9 cellular contexts compared by ENCODE assay signal in the genomic region with DNA sequence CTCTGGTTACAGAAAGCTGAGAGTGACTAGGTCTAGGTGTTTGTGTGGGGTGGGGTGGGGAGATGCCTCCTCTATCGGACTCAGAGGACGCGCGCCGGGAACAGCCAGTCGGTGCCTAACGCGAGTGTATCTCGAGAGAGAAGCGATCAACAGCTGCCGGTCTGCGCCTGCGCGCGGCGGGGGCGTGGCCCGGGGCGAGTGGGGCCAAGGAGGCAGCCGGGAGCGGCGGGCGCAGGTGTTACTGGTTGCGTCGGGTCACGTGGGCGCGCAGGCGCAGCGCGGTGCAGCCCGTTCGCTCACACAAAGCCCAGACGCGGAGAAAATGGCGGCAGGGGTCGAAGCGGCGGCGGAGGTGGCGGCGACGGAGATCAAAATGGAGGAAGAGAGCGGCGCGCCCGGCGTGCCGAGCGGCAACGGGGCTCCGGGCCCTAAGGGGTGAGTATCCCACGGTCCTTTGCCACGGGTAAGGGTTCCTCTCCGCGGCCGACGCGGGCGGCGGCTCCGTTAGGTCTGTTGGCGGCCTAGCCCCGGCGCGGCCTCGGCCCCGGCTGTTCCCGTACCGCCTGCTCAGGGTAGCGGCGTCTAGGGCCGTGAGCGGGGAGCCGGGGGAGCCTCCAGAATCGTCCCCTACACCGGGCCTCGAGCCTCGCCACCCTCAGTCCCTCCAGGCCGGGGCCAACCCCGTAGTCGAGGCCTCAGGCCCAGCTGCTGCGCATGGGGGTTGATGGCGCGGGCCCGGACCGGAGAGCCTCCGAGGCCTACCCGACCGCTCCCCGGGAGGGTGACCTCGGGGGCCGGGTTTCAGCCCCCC.
DNase-seq lines count a peak whose midpoint lies in the region; ATAC-seq, FAIRE-seq and TF ChIP-seq lines count a peak whose summit lies in the region.
"Had no signal": no experiment of that assay in that cellular context is flagged by ENCODE, and none has a peak within 500 bp of the region (broad histone marks: within the 10 kb centered on the region; RNA-seq: fewer than 3 reads in every experiment).

A gene with protein sequence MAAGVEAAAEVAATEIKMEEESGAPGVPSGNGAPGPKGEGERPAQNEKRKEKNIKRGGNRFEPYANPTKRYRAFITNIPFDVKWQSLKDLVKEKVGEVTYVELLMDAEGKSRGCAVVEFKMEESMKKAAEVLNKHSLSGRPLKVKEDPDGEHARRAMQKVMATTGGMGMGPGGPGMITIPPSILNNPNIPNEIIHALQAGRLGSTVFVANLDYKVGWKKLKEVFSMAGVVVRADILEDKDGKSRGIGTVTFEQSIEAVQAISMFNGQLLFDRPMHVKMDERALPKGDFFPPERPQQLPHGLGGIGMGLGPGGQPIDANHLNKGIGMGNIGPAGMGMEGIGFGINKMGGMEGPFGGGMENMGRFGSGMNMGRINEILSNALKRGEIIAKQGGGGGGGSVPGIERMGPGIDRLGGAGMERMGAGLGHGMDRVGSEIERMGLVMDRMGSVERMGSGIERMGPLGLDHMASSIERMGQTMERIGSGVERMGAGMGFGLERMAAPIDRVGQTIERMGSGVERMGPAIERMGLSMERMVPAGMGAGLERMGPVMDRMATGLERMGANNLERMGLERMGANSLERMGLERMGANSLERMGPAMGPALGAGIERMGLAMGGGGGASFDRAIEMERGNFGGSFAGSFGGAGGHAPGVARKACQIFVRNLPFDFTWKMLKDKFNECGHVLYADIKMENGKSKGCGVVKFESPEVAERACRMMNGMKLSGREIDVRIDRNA (plus strand): TSS at position 299 of the 811 bp plus-strand sequence. CDS start 24 bp downstream, at position 323.

- peak; percentile 82 for ATAC-seq in GM19025 (IDR thresholded peaks at IDR 0.05; ENCODE audit: low read depth, unreplicated experiment)
- ATAC-seq in HG03342 (IDR thresholded peaks at IDR 0.05; ENCODE audit: unreplicated experiment), result peak; percentile 85
- ATAC-seq in activated CD4-positive, CD25-positive, alpha-beta regulatory T cell treated with anti-CD3 and anti-CD28 coated beads, Interleukin-2, amount 50 U/mL, for 24 hours, result peak; percentile 89 to 91

- FAIRE-seq in islet of Langerhans (lab: Jason Lieb, UNC), result peak; percentile 82
- FAIRE-seq: TTC549 had no signal

- TF ChIP-seq CTCF in AG09309 (IDR thresholded peaks at IDR 0.05; ENCODE audit: control insufficient read depth, insufficient read depth, low read depth, low read length, missing control alignments), result no peak

- H3K4me3 ChIP-seq in AG09309 (ENCODE audit: control insufficient read depth, low read depth, low read length), result peak within 1 kb of the TSS; percentile 93

- peak; percentile 81 for DNase-seq in AG09309 (ENCODE audit: low read depth)
- DNase-seq in NCI-H446 (lab: John Stamatoyannopoulos, UW), result peak; percentile 93 to 99
- peak; percentile 97 for DNase-seq in cerebellar cortex (ENCODE audit: low spot score)
- DNase-seq in stimulated activated CD4-positive, alpha-beta T cell treated with anti-CD3 and anti-CD28 coated beads, Interleukin-12 subunit alpha, Interleukin-12 subunit beta, amount 100 ng/mL, for 4 hours, result peak; percentile 100

Comparison
In these comparisons a context has a peak if more than half of its experiments do, and no peak if none do; other contexts are left out.
1. Peak in every context shown above with its lines: DNase-seq, ATAC-seq and H3K4me3 ChIP-seq.